In genomic region chr3:21140785-21141184, GRCh38 we compare ENCODE assay signal across 26 cellular contexts.
"Had no signal": no experiment of that assay in that cellular context is flagged by ENCODE, and none has a peak within 500 bp of the region (broad histone marks: within the 10 kb centered on the region; RNA-seq: fewer than 3 reads in every experiment).

No MANE protein-coding gene starts in this region.

- DNase-seq: dermis blood vessel endothelial cell; effector memory CD4-positive, alpha-beta T cell; foreskin keratinocyte; glutamatergic neuron; heart right ventricle; hippocampal formation; left ventricle myocardium superior; lower lobe of right lung; naive thymus-derived CD8-positive, alpha-beta T cell; nephron progenitor cell; occipital lobe; ovary; posterior cingulate gyrus; psoas muscle; right cardiac atrium; sigmoid colon; stimulated activated CD4-positive, alpha-beta T cell treated with anti-CD3 and anti-CD28 coated beads, Interleukin-2, amount 100 ng/mL, for 24 hours; stimulated activated CD4-positive, alpha-beta T cell treated with anti-CD3 and anti-CD28 coated beads, Interleukin-4, amount 100 ng/mL, for 4 hours; stimulated activated naive CD8-positive, alpha-beta T cell treated with anti-CD3 and anti-CD28 coated beads, Interleukin-15, Interleukin-2, amounts not matched to agents 100 U/mL and 50 U/mL, for 24 hours; substantia nigra; testis; tibial artery had no signal

- H3K4me1 ChIP-seq: esophagus muscularis mucosa, foreskin keratinocyte, heart right ventricle, lower lobe of right lung, psoas muscle, sigmoid colon, testis, tibial artery had no signal

- H3K4me1 Mint-ChIP-seq: naive thymus-derived CD8-positive, alpha-beta T cell; nephron progenitor cell; stimulated activated memory B cell treated with anti-CD40 and anti-IgM and Interleukin-4, amounts not matched to agents 10 μg/mL and 1 μg/mL and 100 μg/mL, for 72 hours had no signal

- H3K27ac Mint-ChIP-seq: naive thymus-derived CD8-positive, alpha-beta T cell; nephron progenitor cell; stimulated activated memory B cell treated with anti-CD40 and anti-IgM and Interleukin-4, amounts not matched to agents 10 μg/mL and 1 μg/mL and 100 μg/mL, for 72 hours; type B pancreatic cell had no signal

- H3K4me3 ChIP-seq: coronary artery, esophagus muscularis mucosa, heart right ventricle, lower lobe of right lung, ovary, psoas muscle, sigmoid colon, testis, tibial artery had no signal

- H3K36me3 Mint-ChIP-seq: stimulated activated memory B cell treated with anti-CD40 and anti-IgM and Interleukin-4, amounts not matched to agents 10 μg/mL and 1 μg/mL and 100 μg/mL, for 72 hours; type B pancreatic cell had no signal

- H3K9me3 ChIP-seq: ovary, psoas muscle, testis, tibial artery had no signal

- H3K9me3 Mint-ChIP-seq: nephron progenitor cell; stimulated activated memory B cell treated with anti-CD40 and anti-IgM and Interleukin-4, amounts not matched to agents 10 μg/mL and 1 μg/mL and 100 μg/mL, for 72 hours had no signal

- ATAC-seq: foreskin keratinocyte; heart right ventricle; left ventricle myocardium superior; lower lobe of right lung; naive thymus-derived CD8-positive, alpha-beta T cell; psoas muscle; right cardiac atrium; stimulated activated memory B cell treated with anti-CD40 and anti-IgM and Interleukin-4, amounts not matched to agents 10 μg/mL and 1 μg/mL and 100 μg/mL, for 72 hours; stimulated activated naive CD8-positive, alpha-beta T cell treated with anti-CD3 and anti-CD28 coated beads, Interleukin-15, Interleukin-2, amounts not matched to agents 100 U/mL and 50 U/mL, for 24 hours had no signal

- H3K36me3 ChIP-seq: esophagus muscularis mucosa, heart right ventricle, lower lobe of right lung, ovary, sigmoid colon, tibial artery had no signal

- H3K27me3 ChIP-seq: esophagus muscularis mucosa, foreskin keratinocyte, heart right ventricle, ovary, sigmoid colon, testis, tibial artery had no signal

- H3K4me3 Mint-ChIP-seq: naive thymus-derived CD8-positive, alpha-beta T cell; nephron progenitor cell; stimulated activated memory B cell treated with anti-CD40 and anti-IgM and Interleukin-4, amounts not matched to agents 10 μg/mL and 1 μg/mL and 100 μg/mL, for 72 hours; type B pancreatic cell had no signal

- H3K27ac ChIP-seq: coronary artery, esophagus muscularis mucosa, foreskin keratinocyte, heart right ventricle, lower lobe of right lung, ovary, psoas muscle, sigmoid colon, testis, tibial artery had no signal

- H3K27me3 Mint-ChIP-seq: naive thymus-derived CD8-positive, alpha-beta T cell; stimulated activated memory B cell treated with anti-CD40 and anti-IgM and Interleukin-4, amounts not matched to agents 10 μg/mL and 1 μg/mL and 100 μg/mL, for 72 hours; type B pancreatic cell had no signal
